In genomic region chr17:65548570-65548969, GRCh38 we compare ENCODE assay signal across 19 cellular contexts. TPM values are rescaled to one million over a fixed set of nuclear protein-coding genes. Genes with fewer than 3 reads are reported as not detected.
DNase-seq lines count a peak whose midpoint lies in the region; ATAC-seq and TF ChIP-seq lines count a peak whose summit lies in the region.
"Had no signal": no experiment of that assay in that cellular context is flagged by ENCODE, and none has a peak within 500 bp of the region (broad histone marks: within the 10 kb centered on the region; RNA-seq: fewer than 3 reads in every experiment).

No MANE protein-coding gene starts in this region.

- H3K36me3 Mint-ChIP-seq in endothelial cell (ENCODE audit: low read depth, unreplicated experiment) (peaks cover 45% of the 10 kb centered on the region), nephron (ENCODE audit: low read depth) (peaks cover 73% of the 10 kb centered on the region)

- H3K9me3 Mint-ChIP-seq in endothelial cell (ENCODE audit: unreplicated experiment) (no peaks in the 10 kb centered on the region), nephron (no peaks in the 10 kb centered on the region)

- peak overlapping the region; percentile 3 for H3K4me3 Mint-ChIP-seq in endothelial cell (ENCODE audit: unreplicated experiment)
- H3K4me3 Mint-ChIP-seq in nephron = no peak overlapping the region
- H3K4me3 Mint-ChIP-seq: B cell had no signal

- no peak overlapping the region for H3K9ac ChIP-seq in subcutaneous abdominal adipose tissue (ENCODE audit: low read length in 5 of 5)

- peaks cover 16% of the 10 kb centered on the region for H3K36me3 ChIP-seq in cardiac muscle cell
- peaks cover 7 to 22% (median 19%) of the 10 kb centered on the region in 5 donors for H3K36me3 ChIP-seq in subcutaneous abdominal adipose tissue (ENCODE audit: control insufficient read depth in 5 of 5, insufficient read depth in 5 of 5, low read length in 5 of 5)

- H3K4me1 Mint-ChIP-seq in endothelial cell (ENCODE audit: unreplicated experiment) = peaks cover 65% of the 10 kb centered on the region
- H3K4me1 Mint-ChIP-seq in nephron = peaks cover 76% of the 10 kb centered on the region
- H3K4me1 Mint-ChIP-seq: B cell had no signal

- intact Hi-C loops in left ventricle myocardium superior (cut with micrococcal nuclease) = loop anchor here (5.0 kb wide), 1 partner anchor 86 kb away; no protein-coding TSS in a partner anchor

- TF ChIP-seq CTCF in cardiac muscle cell (IDR thresholded peaks at IDR 0.05; ENCODE audit: low read depth, low read length) = no peak
- TF ChIP-seq CTCF in endothelial cell (IDR thresholded peaks at IDR 0.05; ENCODE audit: unreplicated experiment) = no peak
- TF ChIP-seq CTCF in nephron (IDR thresholded peaks at IDR 0.05; ENCODE audit: unreplicated experiment in 3 of 3) = no peak

- H3K27ac ChIP-seq in cardiac muscle cell = peak overlapping the region; percentile 87
- peak overlapping the region; percentile 72 for H3K27ac ChIP-seq in subcutaneous abdominal adipose tissue (ENCODE audit: low read depth, low read length)

- ATAC-seq in left ventricle myocardium superior = no peak
- ATAC-seq: PC-3 had no signal

- DNase-seq in cardiac muscle cell (ENCODE audit: low read depth in 1 of 2, low spot score in 1 of 2) (no peak), left ventricle myocardium superior (no peak), endothelial cell (ENCODE audit: low spot score) (no peak), COR-L47 (lab: John Stamatoyannopoulos, UW) (no peak), NCI-H1694 treated with DMSO at 0.1 percent for 48 hours (lab: John Stamatoyannopoulos, UW) (no peak)
- DNase-seq in activated effector memory CD4-positive, alpha-beta T cell treated with anti-CD3 and anti-CD28 coated beads, Interleukin-2, amount 50 U/mL, for 16 hours = no peak
- DNase-seq: DMS153, KG1, MV-4-11, NCI-H1930, NCI-H226, NCI-H524, NCI-H82, PC-3, RPMI8226, SHP77 treated with DMSO at 0.1 percent for 48 hours had no signal

- H3K27ac Mint-ChIP-seq in endothelial cell (ENCODE audit: unreplicated experiment) (peak overlapping the region; percentile 12), nephron (peak overlapping the region in 2 of 3 experiments; percentile 15)
- H3K27ac Mint-ChIP-seq: B cell had no signal

- H3K27me3 ChIP-seq in cardiac muscle cell (no peaks in the 10 kb centered on the region), subcutaneous abdominal adipose tissue (ENCODE audit: control insufficient read depth in 5 of 5, insufficient read depth in 4 of 5, low read length in 5 of 5) (no peaks in the 10 kb centered on the region)

- H3K27me3 Mint-ChIP-seq in endothelial cell (ENCODE audit: unreplicated experiment) (peaks cover 8% of the 10 kb centered on the region), nephron (ENCODE audit: low read depth) (no peaks in the 10 kb centered on the region)

- H3K9me3 ChIP-seq in cardiac muscle cell (ENCODE audit: low read depth) (no peaks in the 10 kb centered on the region), subcutaneous abdominal adipose tissue (ENCODE audit: control insufficient read depth in 5 of 5, low read length in 5 of 5) (no peaks in the 10 kb centered on the region)

- H3K4me3 ChIP-seq in cardiac muscle cell (no peak overlapping the region), subcutaneous abdominal adipose tissue (ENCODE audit: low read depth in 1 of 5, low read length in 5 of 5) (no peak overlapping the region)

- peaks cover 46% of the 10 kb centered on the region for H3K4me1 ChIP-seq in cardiac muscle cell (ENCODE audit: low read depth)
- H3K4me1 ChIP-seq in subcutaneous abdominal adipose tissue (ENCODE audit: control insufficient read depth in 5 of 5, insufficient read depth in 5 of 5, low read length in 5 of 5) = peaks cover 2 to 48% (median 36%) of the 10 kb centered on the region in 5 donors

RNA-seq across cellular contexts. Expression of gene AXIN2, which starts 12.9 kb away (rescaled TPM):
- total RNA-seq in cardiac muscle cell (35.4 and 51.1 TPM in 2 replicates), left ventricle myocardium superior (17.2 TPM), endothelial cell (ENCODE audit: unreplicated experiment) (44.8 TPM)
- polyA plus RNA-seq in cardiac muscle cell = 15.0 and 22.3 TPM in 2 replicates
